13 cellular contexts compared by ENCODE assay signal in genomic region chr16:88999457-89000206, GRCh38. TPM values are rescaled to one million over a fixed set of nuclear protein-coding genes. Genes with fewer than 3 reads are reported as not detected.
DNase-seq lines count a peak whose midpoint lies in the region; ATAC-seq and TF ChIP-seq lines count a peak whose summit lies in the region.
"Had no signal": no experiment of that assay in that cellular context is flagged by ENCODE, and none has a peak within 500 bp of the region (broad histone marks: within the 10 kb centered on the region; RNA-seq: fewer than 3 reads in every experiment).

No MANE protein-coding gene starts in this region.

- 21 to 36% (median 25%) methylated on average over 17 to 22 of the region's 39 CpGs for WGBS in stomach, 5 donors

- peaks cover 5 to 15% (median 12%) of the 10 kb centered on the region in 4 donors for H3K4me1 Mint-ChIP-seq in CD4-positive, alpha-beta memory T cell
- H3K4me1 Mint-ChIP-seq in naive B cell, result peaks cover 19 to 31% (median 27%) of the 10 kb centered on the region in 3 donors

- TF ChIP-seq POLR2A in NB4 (IDR thresholded peaks at IDR 0.05; ENCODE audit: extremely low read depth, insufficient read length), result no peak
- TF ChIP-seq POLR2A in stomach (IDR thresholded peaks at IDR 0.05), result no peak

- ATAC-seq in naive B cell (ENCODE audit: low read depth in 2 of 2) (peak; percentile 45 to 69), HG03108 (IDR thresholded peaks at IDR 0.05; ENCODE audit: unreplicated experiment) (no peak)
- ATAC-seq: gastrocnemius medialis, upper lobe of right lung had no signal

- intact Hi-C loops in CD4-positive, alpha-beta memory T cell (cut with micrococcal nuclease), result no loop called here
- intact Hi-C loops in stomach (cut with DNase I; ENCODE audit: low total_unique reads), result no loop called here

- CTCF ChIA-PET in CD4-positive, alpha-beta memory T cell (lab: Charles Lee; ENCODE audit: partially characterized antibody), result no interaction called here

- H3K4me3 ChIP-seq in CD4-positive, alpha-beta memory T cell (ENCODE audit: low read length in 2 of 2), result no peak overlapping the region
- H3K4me3 ChIP-seq in NB4 (ENCODE audit: low read depth, low read length), result no peak overlapping the region
- H3K4me3 ChIP-seq in stomach, result no peak overlapping the region
- H3K4me3 ChIP-seq: gastrocnemius medialis, ovary, upper lobe of right lung had no signal

- H3K9me3 Mint-ChIP-seq in CD4-positive, alpha-beta memory T cell, result peaks cover 0 to 22% (median 7%) of the 10 kb centered on the region in 8 donors
- H3K9me3 Mint-ChIP-seq in naive B cell, result peaks cover 6 to 22% (median 11%) of the 10 kb centered on the region in 7 donors

- no peaks in the 10 kb centered on the region for H3K27me3 ChIP-seq in CD4-positive, alpha-beta memory T cell (ENCODE audit: insufficient read depth, low read length)
- H3K27me3 ChIP-seq in stomach, result peaks cover 10 to 83% (median 44%) of the 10 kb centered on the region in 3 donors
- H3K27me3 ChIP-seq: ovary had no signal

- H3K9me3 ChIP-seq in CD4-positive, alpha-beta memory T cell (ENCODE audit: control insufficient read depth in 1 of 2, low read length in 2 of 2), result peaks cover 0 to 4% of the 10 kb centered on the region in 2 donors
- peaks cover 16 to 45% (median 44%) of the 10 kb centered on the region in 4 donors for H3K9me3 ChIP-seq in stomach

- H3K4me1 ChIP-seq in CD4-positive, alpha-beta memory T cell (ENCODE audit: insufficient read depth, low read length), result no peaks in the 10 kb centered on the region
- H3K4me1 ChIP-seq in stomach, result peaks cover 0 to 13% (median 3%) of the 10 kb centered on the region in 4 donors
- H3K4me1 ChIP-seq: gastrocnemius medialis had no signal

- peaks cover 0 to 1% of the 10 kb centered on the region in 2 donors for H3K36me3 Mint-ChIP-seq in CD4-positive, alpha-beta memory T cell
- peaks cover 5 to 23% of the 10 kb centered on the region in 2 donors for H3K36me3 Mint-ChIP-seq in naive B cell

- peaks cover 11 to 18% of the 10 kb centered on the region in 2 donors for H3K27me3 Mint-ChIP-seq in CD4-positive, alpha-beta memory T cell
- H3K27me3 Mint-ChIP-seq in naive B cell, result peaks cover 8 to 52% (median 30%) of the 10 kb centered on the region in 3 donors

- POLR2A ChIA-PET in CD4-positive, alpha-beta memory T cell (lab: Charles Lee; ENCODE audit: partially characterized antibody), result no interaction called here

- no peak overlapping the region for H3K27ac ChIP-seq in CD4-positive, alpha-beta memory T cell (ENCODE audit: low read depth, low read length)
- H3K27ac ChIP-seq in stomach, result no peak overlapping the region
- H3K27ac ChIP-seq: gastrocnemius medialis, ovary, upper lobe of right lung had no signal

- no peak for TF ChIP-seq EP300 in stomach (IDR thresholded peaks at IDR 0.05)

- peak overlapping the region in 7 of 8 donors; percentile 54 to 80 (median 68) for H3K4me3 Mint-ChIP-seq in CD4-positive, alpha-beta memory T cell
- H3K4me3 Mint-ChIP-seq in naive B cell, result peak overlapping the region in 1 of 8 donors; percentile 49
- H3K4me3 Mint-ChIP-seq: CD14-positive monocyte, HFFc6 had no signal

- H3K36me3 ChIP-seq in CD4-positive, alpha-beta memory T cell (ENCODE audit: insufficient read depth, low read length), result no peaks in the 10 kb centered on the region
- no peaks in the 10 kb centered on the region for H3K36me3 ChIP-seq in stomach
- H3K36me3 ChIP-seq: gastrocnemius medialis, ovary, upper lobe of right lung had no signal

- no peak for TF ChIP-seq CTCF in NB4 (IDR thresholded peaks at IDR 0.05; ENCODE audit: low read depth, low read length)
- TF ChIP-seq CTCF in stomach (IDR thresholded peaks at IDR 0.05), result no peak

- peak; percentile 26 to 56 (median 38) for DNase-seq in CD4-positive, alpha-beta memory T cell
- DNase-seq in NB4 (ENCODE audit: low read depth), result peak; percentile 41
- peak; percentile 77 for DNase-seq in activated effector memory CD4-positive, alpha-beta T cell treated with anti-CD3 and anti-CD28 coated beads, Interleukin-2, amount 50 U/mL, for 16 hours
- no peak for DNase-seq in naive B cell
- DNase-seq in stomach, result no peak
- DNase-seq in NCI-H2171 (lab: John Stamatoyannopoulos, UW), result no peak
- no peak for DNase-seq in germinal center (ENCODE audit: low spot score)
- DNase-seq: gastrocnemius medialis, HFFc6, ovary, upper lobe of right lung had no signal

- H3K27ac Mint-ChIP-seq in CD4-positive, alpha-beta memory T cell, result peak overlapping the region in 6 of 7 donors; percentile 5 to 87 (median 48)
- H3K27ac Mint-ChIP-seq in naive B cell, result peak overlapping the region in 2 of 6 donors; percentile 47 to 69
- H3K27ac Mint-ChIP-seq: HFFc6 had no signal

RNA-seq across cellular contexts. Expression of gene CBFA2T3, which starts 22.6 kb away (rescaled TPM):
- total RNA-seq in CD4-positive, alpha-beta memory T cell, result under 1 TPM in 1 of 2 experiments, not detected in 1; 0.11 TPM
- polyA plus RNA-seq in CD4-positive, alpha-beta memory T cell, result under 1 TPM in 1 of 2 donors, not detected in 1; 0.14 TPM
- polyA plus RNA-seq in naive B cell (ENCODE audit: low read depth in 6 of 6) (10 to 100 TPM in 3 of 6 donors, 1 to 10 TPM in 2, under 1 TPM in 1; 0.14 to 19.0 (median 10.0) TPM), stomach (1 to 10 TPM; 1.6 to 2.8 (median 2.1) TPM)
- total RNA-seq in stomach, result 10 to 100 TPM in 1 of 5 donors, 1 to 10 TPM in 2, under 1 TPM in 2; 0.58 to 57.6 (median 3.5) TPM
- total RNA-seq: HFFc6 had no signal

Comparison
In these comparisons a context has a peak if more than half of its experiments do, and no peak if none do; other contexts are left out.
1. DNase-seq: peak in CD4-positive, alpha-beta memory T cell (5 of 5), NB4 (single experiment) and activated effector memory CD4-positive, alpha-beta T cell treated with anti-CD3 and anti-CD28 coated beads, Interleukin-2, amount 50 U/mL, for 16 hours (single experiment); none in naive B cell (single experiment), stomach (single experiment), NCI-H2171 (single experiment) and germinal center (single experiment).